1 cellular context compared by ENCODE assay signal in the genomic region with DNA sequence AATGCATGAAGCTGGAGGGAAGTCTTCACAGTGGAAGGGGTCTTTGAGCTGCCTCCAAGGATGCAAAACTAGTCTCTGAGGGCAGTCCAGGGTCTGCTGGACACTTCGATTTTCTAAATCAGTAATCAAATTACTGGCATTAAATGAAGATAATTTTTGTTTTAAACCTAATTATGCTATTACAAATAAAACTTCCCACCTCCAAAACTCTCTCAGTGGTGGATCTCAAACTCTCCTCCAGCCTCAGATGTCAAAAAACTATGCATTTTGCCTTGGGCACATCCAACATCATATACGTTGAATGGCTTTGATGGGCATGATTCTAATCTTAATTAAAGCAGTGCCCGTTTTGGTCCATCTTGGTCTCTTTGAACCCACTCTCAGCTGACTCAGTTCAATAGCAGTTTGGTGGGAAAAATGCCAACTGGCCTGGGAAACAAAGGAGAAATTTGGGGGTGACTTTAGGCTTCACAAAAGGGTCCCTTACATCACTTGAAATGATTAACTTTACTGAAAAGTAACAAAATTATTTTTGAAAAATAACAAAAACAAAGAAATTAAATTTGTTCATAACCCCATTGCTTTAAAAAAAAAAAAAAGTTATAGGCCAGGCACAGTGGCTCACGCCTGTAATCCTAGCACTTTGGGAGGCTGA.
TF ChIP-seq lines count a peak whose summit lies in the region.

No MANE protein-coding gene starts in this region.

TF ChIP-seq in GM23338, 12 proteins besides CTCF, POLR2A, EP300 and RAD21 (continued from another document):
- TF ChIP-seq, protein P1, sequence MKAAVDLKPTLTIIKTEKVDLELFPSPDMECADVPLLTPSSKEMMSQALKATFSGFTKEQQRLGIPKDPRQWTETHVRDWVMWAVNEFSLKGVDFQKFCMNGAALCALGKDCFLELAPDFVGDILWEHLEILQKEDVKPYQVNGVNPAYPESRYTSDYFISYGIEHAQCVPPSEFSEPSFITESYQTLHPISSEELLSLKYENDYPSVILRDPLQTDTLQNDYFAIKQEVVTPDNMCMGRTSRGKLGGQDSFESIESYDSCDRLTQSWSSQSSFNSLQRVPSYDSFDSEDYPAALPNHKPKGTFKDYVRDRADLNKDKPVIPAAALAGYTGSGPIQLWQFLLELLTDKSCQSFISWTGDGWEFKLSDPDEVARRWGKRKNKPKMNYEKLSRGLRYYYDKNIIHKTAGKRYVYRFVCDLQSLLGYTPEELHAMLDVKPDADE (IDR thresholded peaks at IDR 0.05), result no peak
- TF ChIP-seq JUNB (IDR thresholded peaks at IDR 0.05; ENCODE audit: unreplicated experiment) (no peak), POLR2AphosphoS5 (IDR thresholded peaks at IDR 0.05; ENCODE audit: low read depth) (no peak), ZNF114 (CRISPR knock-in tag; IDR thresholded peaks at IDR 0.05) (no peak), CREB1 (CRISPR knock-in tag; IDR thresholded peaks at IDR 0.05; ENCODE audit: low read depth) (no peak), EZH2phosphoT487 (IDR thresholded peaks at IDR 0.05; ENCODE audit: unreplicated experiment) (no peak), STAT1 (IDR thresholded peaks at IDR 0.05; ENCODE audit: unreplicated experiment) (no peak)
- TF ChIP-seq, protein P2, sequence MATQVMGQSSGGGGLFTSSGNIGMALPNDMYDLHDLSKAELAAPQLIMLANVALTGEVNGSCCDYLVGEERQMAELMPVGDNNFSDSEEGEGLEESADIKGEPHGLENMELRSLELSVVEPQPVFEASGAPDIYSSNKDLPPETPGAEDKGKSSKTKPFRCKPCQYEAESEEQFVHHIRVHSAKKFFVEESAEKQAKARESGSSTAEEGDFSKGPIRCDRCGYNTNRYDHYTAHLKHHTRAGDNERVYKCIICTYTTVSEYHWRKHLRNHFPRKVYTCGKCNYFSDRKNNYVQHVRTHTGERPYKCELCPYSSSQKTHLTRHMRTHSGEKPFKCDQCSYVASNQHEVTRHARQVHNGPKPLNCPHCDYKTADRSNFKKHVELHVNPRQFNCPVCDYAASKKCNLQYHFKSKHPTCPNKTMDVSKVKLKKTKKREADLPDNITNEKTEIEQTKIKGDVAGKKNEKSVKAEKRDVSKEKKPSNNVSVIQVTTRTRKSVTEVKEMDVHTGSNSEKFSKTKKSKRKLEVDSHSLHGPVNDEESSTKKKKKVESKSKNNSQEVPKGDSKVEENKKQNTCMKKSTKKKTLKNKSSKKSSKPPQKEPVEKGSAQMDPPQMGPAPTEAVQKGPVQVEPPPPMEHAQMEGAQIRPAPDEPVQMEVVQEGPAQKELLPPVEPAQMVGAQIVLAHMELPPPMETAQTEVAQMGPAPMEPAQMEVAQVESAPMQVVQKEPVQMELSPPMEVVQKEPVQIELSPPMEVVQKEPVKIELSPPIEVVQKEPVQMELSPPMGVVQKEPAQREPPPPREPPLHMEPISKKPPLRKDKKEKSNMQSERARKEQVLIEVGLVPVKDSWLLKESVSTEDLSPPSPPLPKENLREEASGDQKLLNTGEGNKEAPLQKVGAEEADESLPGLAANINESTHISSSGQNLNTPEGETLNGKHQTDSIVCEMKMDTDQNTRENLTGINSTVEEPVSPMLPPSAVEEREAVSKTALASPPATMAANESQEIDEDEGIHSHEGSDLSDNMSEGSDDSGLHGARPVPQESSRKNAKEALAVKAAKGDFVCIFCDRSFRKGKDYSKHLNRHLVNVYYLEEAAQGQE (IDR thresholded peaks at IDR 0.05; ENCODE audit: unreplicated experiment), result no peak
